ENCODE assay signal across 11 cellular contexts in genomic region chr14:74569826-74570591, GRCh38. TPM values are rescaled to one million over a fixed set of nuclear protein-coding genes. Genes with fewer than 3 reads are reported as not detected.
A peak's percentile ranks its signal among the peaks of the same experiment; 100 is the strongest.
DNase-seq lines count a peak whose midpoint lies in the region; ATAC-seq and TF ChIP-seq lines count a peak whose summit lies in the region.
"Had no signal": no experiment of that assay in that cellular context is flagged by ENCODE, and none has a peak within 500 bp of the region (broad histone marks: within the 10 kb centered on the region; RNA-seq: fewer than 3 reads in every experiment).

No MANE protein-coding gene starts in this region.

- H3K4me3 ChIP-seq in GM23248 (no peak overlapping the region), WERI-Rb-1 (ENCODE audit: low read depth, low read length) (no peak overlapping the region), fibroblast of villous mesenchyme (ENCODE audit: low read depth, low read length) (no peak overlapping the region), spleen (no peak overlapping the region)

- TF ChIP-seq CTCF in WERI-Rb-1 (IDR thresholded peaks at IDR 0.05; ENCODE audit: low read depth, low read length) (no peak), fibroblast of villous mesenchyme (IDR thresholded peaks at IDR 0.05; ENCODE audit: insufficient read depth, low read depth, low read length) (no peak), spleen (IDR thresholded peaks at IDR 0.05 in 8 of 11, conservative IDR thresholded peaks at IDR 0.05 in 3 of 11) (no peak)

- TF ChIP-seq POLR2A in spleen (IDR thresholded peaks at IDR 0.05): no peak

- peak overlapping the region; percentile 76 for H3K9ac ChIP-seq in GM23248

- intact Hi-C loops in spleen (cut with DNase I; ENCODE audit: low total_unique reads): no loop called here

- 95% methylated on average over 8 of the region's 8 CpGs for WGBS in GM23248 (ENCODE audit: low coverage in 1 of 2, low lambda C conversion rate in 2 of 2, missing lambda C conversion rate in 2 of 2), 2 experiments
- WGBS in spleen, 5 donors: 68 to 90% (median 78%) methylated on average over 8 of the region's 8 CpGs

- H2AFZ ChIP-seq in GM23248: no peak overlapping the region

- H3K27me3 ChIP-seq in GM23248 (replicated peaks; ENCODE audit: insufficient read depth) (no peaks in the 10 kb centered on the region), WERI-Rb-1 (ENCODE audit: insufficient read depth, low read depth, severe bottlenecking) (no peaks in the 10 kb centered on the region), spleen (replicated peaks in 1 of 7) (peaks cover 0 to 38% (median 0%) of the 10 kb centered on the region in 7 donors)

- H3K36me3 ChIP-seq in GM23248 (ENCODE audit: low read depth) (0 out of 2 replicates have a peak, but pooled peaks cover 5% of the 10 kb centered on the region), WERI-Rb-1 (no peaks in the 10 kb centered on the region), spleen (no peaks in the 10 kb centered on the region)

- no peak for ATAC-seq in GM18867 (IDR thresholded peaks at IDR 0.05; ENCODE audit: unreplicated experiment)

- in situ Hi-C loops in GM23248 (cut with MboI): no loop called here
- in situ Hi-C loops in ACHN (cut with HindIII; ENCODE audit: low pct_ligation_motif_present, low pct_unique_long_range_greater_than_20kb, low sequenced_read_pairs): no loop called here

- no peaks in the 10 kb centered on the region for H4K20me1 ChIP-seq in GM23248 (ENCODE audit: insufficient read depth)

- H3K9me2 ChIP-seq in GM23248 (ENCODE audit: insufficient read depth): no peaks in the 10 kb centered on the region

- H3K4me2 ChIP-seq in GM23248 (ENCODE audit: unreplicated experiment): peak overlapping the region; percentile 77

- peaks cover 56% of the 10 kb centered on the region for H3F3A ChIP-seq in GM23248 (ENCODE audit: insufficient read depth)

- H3K27ac ChIP-seq in GM23248 (peak overlapping the region; percentile 96), WERI-Rb-1 (no peak overlapping the region), spleen (peak overlapping the region in 2 of 8 donors; percentile 2 to 40)

- peak; percentile 28 for DNase-seq in GM23248
- DNase-seq in WERI-Rb-1: peak; percentile 32
- DNase-seq in fibroblast of villous mesenchyme (ENCODE audit: low read depth): peak; percentile 81
- DNase-seq in spleen: peak; percentile 52
- no peak for DNase-seq in HT-29 (ENCODE audit: low spot score)
- no peak for DNase-seq in activated T-cell treated with anti-CD3 and anti-CD28 coated beads, Interleukin-2, amount 50 U/mL, for 1 hour
- DNase-seq in ACHN: no peak
- DNase-seq: activated T-cell treated with anti-CD3 and anti-CD28 coated beads for 4 hours, NCI-H774, T-helper 2 cell had no signal

- H3K9me3 ChIP-seq in GM23248 (ENCODE audit: low read depth): no peaks in the 10 kb centered on the region
- H3K9me3 ChIP-seq in WERI-Rb-1 (ENCODE audit: severe bottlenecking): no peaks in the 10 kb centered on the region
- no peaks in the 10 kb centered on the region for H3K9me3 ChIP-seq in spleen

- H3K4me1 ChIP-seq in GM23248 (ENCODE audit: insufficient read depth) (peaks cover 81% of the 10 kb centered on the region), spleen (peaks cover 5 to 50% (median 25%) of the 10 kb centered on the region in 6 donors)

- peaks cover 74% of the 10 kb centered on the region for H3K79me2 ChIP-seq in GM23248 (ENCODE audit: insufficient read depth)

RNA-seq across cellular contexts. Expression of gene LTBP2, which starts 42.0 kb away (rescaled TPM):
- total RNA-seq in GM23248 (2014; rRNA removed; shearing (Covaris generic)): 441 and 456 TPM in 2 replicates
- 73.5 and 73.7 TPM in 2 replicates for polyA plus RNA-seq in GM23248 (2016; fragmentation: Nextera tagmentation; extraction: Ambion mirVana)
- 210 and 339 TPM in 2 replicates for total RNA-seq in fibroblast of villous mesenchyme
- total RNA-seq in spleen: 10 to 100 TPM in 1 of 7 donors, 1 to 10 TPM in 6; 4.3 to 10.7 (median 6.3) TPM
- polyA plus RNA-seq in spleen: 1 to 10 TPM; 3.4 to 6.7 (median 4.2) TPM
- 0.31 and 2.6 TPM in 2 replicates for total RNA-seq in HT-29 (2014; rRNA removed; shearing (Covaris generic))

Comparison
In these comparisons a context has a peak if more than half of its experiments do, and no peak if none do; other contexts are left out.
1. DNase-seq: peak in GM23248 (single experiment), WERI-Rb-1 (single experiment), fibroblast of villous mesenchyme (single experiment) and spleen (single experiment); none in HT-29 (single experiment), activated T-cell treated with anti-CD3 and anti-CD28 coated beads, Interleukin-2, amount 50 U/mL, for 1 hour (single experiment) and ACHN (single experiment).
2. RNA of gene LTBP2, which starts 42.0 kb away (total RNA-seq): 441 to 456 TPM in GM23248 and 210 to 339 TPM in fibroblast of villous mesenchyme; 4.3 to 10.7 TPM in spleen and 0.31 to 2.6 TPM in HT-29; every median in the first group is over 10 times any median in the second.